16 cellular contexts compared by ENCODE assay signal in the genomic region with DNA sequence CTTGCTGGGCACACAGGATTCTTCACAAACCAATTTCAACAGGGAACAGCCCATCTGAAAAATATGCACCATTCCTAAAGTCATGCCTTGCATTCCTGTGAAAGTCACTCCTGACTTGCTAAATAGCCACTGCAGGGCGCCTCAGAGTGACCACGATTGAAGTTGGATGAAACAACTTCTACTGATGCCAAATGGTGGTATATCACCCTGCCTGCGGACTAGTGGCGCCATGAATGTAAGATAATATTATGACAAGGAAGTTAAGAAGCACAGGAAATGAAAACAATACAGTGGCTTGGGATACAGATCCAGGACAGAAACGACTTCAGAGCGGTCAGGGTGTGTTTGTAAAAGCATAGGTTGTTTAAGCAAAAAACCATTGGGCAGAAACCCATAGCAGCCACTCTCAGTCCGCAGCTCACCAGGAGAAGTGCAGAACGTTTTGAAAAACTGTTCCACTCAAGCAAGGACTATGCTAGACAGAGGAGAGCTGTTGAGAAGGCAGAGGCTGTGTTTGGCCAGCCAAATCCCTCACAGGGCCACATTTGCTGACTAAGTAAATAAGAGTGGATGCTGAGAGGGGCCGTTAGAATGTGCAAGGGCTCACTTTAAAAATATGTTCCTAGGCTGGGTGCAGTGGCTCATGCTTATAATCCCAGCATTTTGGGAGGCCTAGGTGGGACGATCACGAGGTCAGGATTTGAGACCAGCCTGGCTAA.
DNase-seq lines count a peak whose midpoint lies in the region; ATAC-seq, FAIRE-seq and TF ChIP-seq lines count a peak whose summit lies in the region.
"Had no signal": no experiment of that assay in that cellular context is flagged by ENCODE, and none has a peak within 500 bp of the region (broad histone marks: within the 10 kb centered on the region; RNA-seq: fewer than 3 reads in every experiment).

No MANE protein-coding gene starts in this region.

- H3K9me3 ChIP-seq in astrocyte (ENCODE audit: insufficient read depth, low read depth, low read length): no peaks in the 10 kb centered on the region
- H3K9me3 ChIP-seq in osteoblast (ENCODE audit: low read depth, low read length): no peaks in the 10 kb centered on the region
- H3K9me3 ChIP-seq: neutrophil, vagina had no signal

- H3K4me3 ChIP-seq in AG10803 (ENCODE audit: low read length) (no peak overlapping the region), astrocyte (ENCODE audit: insufficient read depth, low read depth, low read length) (no peak overlapping the region), fibroblast of the aortic adventitia (ENCODE audit: low read depth, low read length) (no peak overlapping the region), osteoblast (ENCODE audit: insufficient read depth, low read length) (peak overlapping the region; percentile 33)
- H3K4me3 ChIP-seq: dorsolateral prefrontal cortex, vagina had no signal

- H3K79me2 ChIP-seq in astrocyte (ENCODE audit: insufficient read depth, low read length) (no peaks in the 10 kb centered on the region), osteoblast (ENCODE audit: insufficient read depth, low read length) (no peaks in the 10 kb centered on the region)

- H3K27me3 Mint-ChIP-seq in astrocyte (ENCODE audit: low read depth, unreplicated experiment): no peaks in the 10 kb centered on the region
- H3K27me3 Mint-ChIP-seq in mesothelial cell of epicardium (ENCODE audit: low read depth): no peaks in the 10 kb centered on the region
- H3K27me3 Mint-ChIP-seq: activated naive CD8-positive, alpha-beta T cell had no signal

- no peak for TF ChIP-seq CTCF in AG10803 (conservative IDR thresholded peaks at IDR 0.05; ENCODE audit: low read length)
- TF ChIP-seq CTCF in astrocyte (IDR thresholded peaks at IDR 0.05; ENCODE audit: insufficient read depth, low read depth, low read length): no peak
- TF ChIP-seq CTCF in fibroblast of the aortic adventitia (IDR thresholded peaks at IDR 0.05; ENCODE audit: insufficient read depth, low read length): no peak
- peak; percentile 5 for TF ChIP-seq CTCF in osteoblast (IDR thresholded peaks at IDR 0.05; ENCODE audit: extremely low read depth, low read depth, low read length)
- TF ChIP-seq CTCF in mesothelial cell of epicardium (IDR thresholded peaks at IDR 0.05; ENCODE audit: unreplicated experiment): no peak

- H3K36me3 ChIP-seq in astrocyte (ENCODE audit: insufficient read depth, low read length): no peaks in the 10 kb centered on the region
- H3K36me3 ChIP-seq in osteoblast (ENCODE audit: insufficient read depth, low read length): no peaks in the 10 kb centered on the region
- H3K36me3 ChIP-seq: neutrophil, vagina had no signal

- H3K27me3 ChIP-seq in astrocyte (ENCODE audit: insufficient read depth, low read length) (peaks cover 6% of the 10 kb centered on the region), osteoblast (ENCODE audit: insufficient read depth, low read length) (no peaks in the 10 kb centered on the region)
- H3K27me3 ChIP-seq: dorsolateral prefrontal cortex, neutrophil, vagina had no signal

- H3K4me1 ChIP-seq in astrocyte (ENCODE audit: insufficient read depth, low read length) (peaks cover 10% of the 10 kb centered on the region), osteoblast (ENCODE audit: insufficient read depth, low read length) (peaks cover 21% of the 10 kb centered on the region)

- no peaks in the 10 kb centered on the region for H4K20me1 ChIP-seq in astrocyte (ENCODE audit: insufficient read depth, low read length)
- no peaks in the 10 kb centered on the region for H4K20me1 ChIP-seq in osteoblast (ENCODE audit: insufficient read depth, low read length)

- no peak overlapping the region for H3K9ac ChIP-seq in astrocyte (ENCODE audit: low read length)

- H3K36me3 Mint-ChIP-seq in astrocyte (ENCODE audit: low read depth, unreplicated experiment) (no peaks in the 10 kb centered on the region), mesothelial cell of epicardium (no peaks in the 10 kb centered on the region)
- H3K36me3 Mint-ChIP-seq: activated naive CD8-positive, alpha-beta T cell had no signal

- no peak overlapping the region for H3K4me3 Mint-ChIP-seq in astrocyte (ENCODE audit: unreplicated experiment)
- no peak overlapping the region for H3K4me3 Mint-ChIP-seq in mesothelial cell of epicardium
- H3K4me3 Mint-ChIP-seq: activated naive CD8-positive, alpha-beta T cell had no signal

- peak; percentile 60 for DNase-seq in AG10803 (ENCODE audit: low read depth)
- peak; percentile 40 for DNase-seq in astrocyte (ENCODE audit: low read depth)
- peak; percentile 46 for DNase-seq in fibroblast of the aortic adventitia (ENCODE audit: low read depth)
- DNase-seq in osteoblast (ENCODE audit: insufficient read length, low spot score, missing footprints): peak; percentile 86
- DNase-seq in mesothelial cell of epicardium (ENCODE audit: low spot score in 2 of 2, unreplicated experiment in 2 of 2): no peak
- DNase-seq: dorsolateral prefrontal cortex; Kasumi-1; NCI-H2107; NK-92 treated with Interleukin-12 subunit alpha and Interleukin-12 subunit beta, amount 100 ng/mL, for 24 hours had no signal

- peaks cover 5% of the 10 kb centered on the region for H3K9me3 Mint-ChIP-seq in astrocyte (ENCODE audit: unreplicated experiment)
- peaks cover 17% of the 10 kb centered on the region for H3K9me3 Mint-ChIP-seq in mesothelial cell of epicardium

- H3K27ac ChIP-seq in astrocyte (ENCODE audit: low read depth, low read length): no peak overlapping the region
- peak overlapping the region; percentile 58 for H3K27ac ChIP-seq in osteoblast (ENCODE audit: low read depth, low read length)
- H3K27ac ChIP-seq: neutrophil, vagina, VCaP had no signal

- H3K4me2 ChIP-seq in astrocyte (ENCODE audit: low read length) (peak overlapping the region; percentile 38), osteoblast (ENCODE audit: insufficient read depth, low read length) (peak overlapping the region; percentile 60)

- H3K4me1 Mint-ChIP-seq in astrocyte (ENCODE audit: low read depth, unreplicated experiment) (peaks cover 10% of the 10 kb centered on the region), mesothelial cell of epicardium (no peaks in the 10 kb centered on the region)

- ATAC-seq in GM21390 (IDR thresholded peaks at IDR 0.05; ENCODE audit: unreplicated experiment) (no peak), GM21423 (IDR thresholded peaks at IDR 0.05; ENCODE audit: unreplicated experiment) (no peak), GM18502 (IDR thresholded peaks at IDR 0.05; ENCODE audit: poor library complexity, unreplicated experiment) (no peak)

- H2AFZ ChIP-seq in astrocyte (ENCODE audit: low read depth, low read length) (peak overlapping the region; percentile 3), osteoblast (ENCODE audit: low read length) (peak overlapping the region; percentile 45)

- no peak for FAIRE-seq in astrocyte (lab: Jason Lieb, UNC)

- no peak overlapping the region for H3K27ac Mint-ChIP-seq in astrocyte (ENCODE audit: unreplicated experiment)
- H3K27ac Mint-ChIP-seq in mesothelial cell of epicardium: no peak overlapping the region
- H3K27ac Mint-ChIP-seq: activated naive CD8-positive, alpha-beta T cell had no signal

Comparison
In these comparisons a context has a peak if more than half of its experiments do, and no peak if none do; other contexts are left out.
1. DNase-seq: peak in AG10803 (single experiment), astrocyte (single experiment), fibroblast of the aortic adventitia (single experiment) and osteoblast (single experiment); none in mesothelial cell of epicardium (0 of 2).